19 cellular contexts compared by ENCODE assay signal in the genomic region with DNA sequence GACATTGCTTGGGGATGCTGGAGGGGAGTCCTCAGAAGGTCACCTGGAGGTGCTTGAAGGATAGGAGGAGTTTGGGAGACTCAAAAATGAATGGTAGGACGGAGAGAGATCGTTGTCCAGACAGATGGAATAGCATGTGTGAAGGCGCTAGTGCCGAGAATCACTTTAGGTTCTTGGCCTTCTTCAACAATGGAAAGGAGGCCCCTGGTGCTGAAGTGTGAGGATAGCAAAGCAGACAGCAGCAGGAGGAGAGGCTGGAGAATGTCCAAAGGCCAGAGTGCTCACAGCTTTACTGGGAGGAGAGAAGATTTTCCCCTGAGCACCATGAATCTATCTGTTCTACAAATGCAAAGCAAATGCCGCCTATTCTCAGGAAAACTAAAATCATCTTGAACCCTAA.
DNase-seq lines count a peak whose midpoint lies in the region; ATAC-seq and TF ChIP-seq lines count a peak whose summit lies in the region.
"Had no signal": no experiment of that assay in that cellular context is flagged by ENCODE, and none has a peak within 500 bp of the region (broad histone marks: within the 10 kb centered on the region; RNA-seq: fewer than 3 reads in every experiment).

No MANE protein-coding gene starts in this region.

- intact Hi-C loops in Right ventricle myocardium superior (cut with DNase I) = no loop called here

- peaks cover 0 to 12% of the 10 kb centered on the region in 2 donors for H3K4me1 ChIP-seq in right atrium auricular region
- H3K4me1 ChIP-seq: pancreas, thyroid gland had no signal

- peak; percentile 88 for ATAC-seq in Right ventricle myocardium superior (ENCODE audit: poor library complexity)
- ATAC-seq in HG02610 (IDR thresholded peaks at IDR 0.05; ENCODE audit: unreplicated experiment) = no peak
- ATAC-seq: CD8-positive, alpha-beta T cell; left colon; pancreas had no signal

- H3K9me3 Mint-ChIP-seq in nephron = peaks cover 6% of the 10 kb centered on the region

- H3K36me3 Mint-ChIP-seq in nephron (ENCODE audit: low read depth) = no peaks in the 10 kb centered on the region
- H3K36me3 Mint-ChIP-seq: CD8-positive, alpha-beta T cell had no signal

- H3K27me3 Mint-ChIP-seq in nephron (ENCODE audit: low read depth) = no peaks in the 10 kb centered on the region

- H3K36me3 ChIP-seq in right atrium auricular region = no peaks in the 10 kb centered on the region
- H3K36me3 ChIP-seq: esophagus muscularis mucosa, pancreas, thyroid gland had no signal

- no peak overlapping the region for H3K4me3 ChIP-seq in right atrium auricular region
- H3K4me3 ChIP-seq: esophagus muscularis mucosa, pancreas, thyroid gland had no signal

- peak overlapping the region; percentile 82 to 94 (median 87) for H3K27ac Mint-ChIP-seq in nephron
- H3K27ac Mint-ChIP-seq: CD8-positive, alpha-beta T cell had no signal

- H3K9me3 ChIP-seq in right atrium auricular region = peaks cover 0 to under 1% of the 10 kb centered on the region in 2 donors
- H3K9me3 ChIP-seq: pancreas, thyroid gland had no signal

- TF ChIP-seq CTCF in right atrium auricular region (IDR thresholded peaks at IDR 0.05) (no peak), nephron (IDR thresholded peaks at IDR 0.05; ENCODE audit: unreplicated experiment in 3 of 3) (no peak)

- peak overlapping the region; percentile 28 to 35 (median 31) for H3K4me3 Mint-ChIP-seq in nephron
- H3K4me3 Mint-ChIP-seq: CD8-positive, alpha-beta T cell had no signal

- peaks cover 37% of the 10 kb centered on the region for H3K4me1 Mint-ChIP-seq in nephron

- DNase-seq in Right ventricle myocardium superior = peak; percentile 44
- no peak for DNase-seq in right atrium auricular region (ENCODE audit: low spot score)
- peak; percentile 23 for DNase-seq in fibroblast of the conjunctiva (ENCODE audit: low read depth)
- DNase-seq in SW 1271 (lab: John Stamatoyannopoulos, UW) = no peak
- no peak for DNase-seq in LoVo (ENCODE audit: low spot score)
- DNase-seq in activated naive CD4-positive, alpha-beta T cell treated with Interleukin-2 at 50 U/mL for 16 hours = no peak
- DNase-seq: activated naive CD4-positive, alpha-beta T cell treated with anti-CD3 and anti-CD28 coated beads, Interleukin-2, amount 50 U/mL, for 16 hours; activated T-cell treated with anti-CD3 and anti-CD28 coated beads, Interleukin-2, amount 50 U/mL, for 1 hour; CD8-positive, alpha-beta T cell; H7; left colon; NCI-H1417; NCI-H2171; NCI-H82; pancreas had no signal

- no peak overlapping the region for H3K27ac ChIP-seq in right atrium auricular region
- H3K27ac ChIP-seq: esophagus muscularis mucosa, pancreas had no signal

- no peaks in the 10 kb centered on the region for H3K27me3 ChIP-seq in right atrium auricular region
- H3K27me3 ChIP-seq: pancreas, thyroid gland had no signal

Comparison
In these comparisons a context has a peak if more than half of its experiments do, and no peak if none do; other contexts are left out.
1. DNase-seq: peak in Right ventricle myocardium superior (single experiment) and fibroblast of the conjunctiva (single experiment); none in right atrium auricular region (single experiment), SW 1271 (0 of 2), LoVo (single experiment) and activated naive CD4-positive, alpha-beta T cell treated with Interleukin-2 at 50 U/mL for 16 hours (single experiment).